ENCODE assay signal across 11 cellular contexts in genomic region chr1:10733967-10734366, GRCh38.
DNase-seq lines count a peak whose midpoint lies in the region; ATAC-seq and TF ChIP-seq lines count a peak whose summit lies in the region.
"Had no signal": no experiment of that assay in that cellular context is flagged by ENCODE, and none has a peak within 500 bp of the region (broad histone marks: within the 10 kb centered on the region; RNA-seq: fewer than 3 reads in every experiment).

No MANE protein-coding gene starts in this region.

- H3K4me1 ChIP-seq in left ventricle myocardium inferior (peaks cover 67% of the 10 kb centered on the region), neural progenitor cell (peaks cover 51% of the 10 kb centered on the region)

- peak overlapping the region; percentile 43 for H3K4me3 Mint-ChIP-seq in neural progenitor cell
- H3K4me3 Mint-ChIP-seq: natural killer cell treated with Interleukin-12 subunit alpha and Interleukin-12 subunit beta and Interleukin-15 and Interleukin-18, amount 100 ng/mL, for 72 hours had no signal

- no peak overlapping the region for H2AFZ ChIP-seq in neural progenitor cell (replicated peaks)

- TF ChIP-seq CTCF in left ventricle myocardium inferior (IDR thresholded peaks at IDR 0.05; ENCODE audit: borderline replicate concordance) (no peak), neural progenitor cell (IDR thresholded peaks at IDR 0.05) (no peak), brain microvascular endothelial cell (IDR thresholded peaks at IDR 0.05; ENCODE audit: low read depth, low read length, missing control alignments) (no peak)

- no peaks in the 10 kb centered on the region for H3K36me3 Mint-ChIP-seq in neural progenitor cell
- H3K36me3 Mint-ChIP-seq: natural killer cell treated with Interleukin-12 subunit alpha and Interleukin-12 subunit beta and Interleukin-15 and Interleukin-18, amount 100 ng/mL, for 72 hours had no signal

- peaks cover 46% of the 10 kb centered on the region for H3F3A ChIP-seq in neural progenitor cell (ENCODE audit: low read depth)

- H3K9me3 ChIP-seq in left ventricle myocardium inferior (replicated peaks) (no peaks in the 10 kb centered on the region), neural progenitor cell (ENCODE audit: low read depth) (no peaks in the 10 kb centered on the region)

- no peaks in the 10 kb centered on the region for H3K79me2 ChIP-seq in neural progenitor cell (ENCODE audit: low read depth)

- peak overlapping the region; percentile 96 for H3K27ac Mint-ChIP-seq in neural progenitor cell
- H3K27ac Mint-ChIP-seq: natural killer cell treated with Interleukin-12 subunit alpha and Interleukin-12 subunit beta and Interleukin-15 and Interleukin-18, amount 100 ng/mL, for 72 hours had no signal

- no peak overlapping the region for H3K9ac ChIP-seq in neural progenitor cell

- peaks cover 5% of the 10 kb centered on the region for H4K20me1 ChIP-seq in neural progenitor cell (ENCODE audit: low read depth)

- H3K4me2 ChIP-seq in neural progenitor cell = peak overlapping the region; percentile 69

- H3K4me3 ChIP-seq in left ventricle myocardium inferior = no peak overlapping the region
- H3K4me3 ChIP-seq in neural progenitor cell = no peak overlapping the region
- H3K4me3 ChIP-seq in brain microvascular endothelial cell (ENCODE audit: low read depth, low read length) = no peak overlapping the region

- intact Hi-C loops in left ventricle myocardium inferior (cut with micrococcal nuclease) (no loop called here), cardiac septum (cut with DNase I) (no loop called here)

- H3K27me3 ChIP-seq in left ventricle myocardium inferior (ENCODE audit: low read depth) = no peaks in the 10 kb centered on the region
- H3K27me3 ChIP-seq in neural progenitor cell = no peaks in the 10 kb centered on the region
- H3K27me3 ChIP-seq in brain microvascular endothelial cell (replicated peaks) = peaks cover 8% of the 10 kb centered on the region

- in situ Hi-C loops in brain microvascular endothelial cell (cut with HindIII; ENCODE audit: low pct_ligation_motif_present, low sequenced_read_pairs) = no loop called here

- H3K36me3 ChIP-seq in left ventricle myocardium inferior (no peaks in the 10 kb centered on the region), neural progenitor cell (no peaks in the 10 kb centered on the region), brain microvascular endothelial cell (replicated peaks) (no peaks in the 10 kb centered on the region)

- no peaks in the 10 kb centered on the region for H3K9me3 Mint-ChIP-seq in neural progenitor cell
- H3K9me3 Mint-ChIP-seq: natural killer cell treated with Interleukin-12 subunit alpha and Interleukin-12 subunit beta and Interleukin-15 and Interleukin-18, amount 100 ng/mL, for 72 hours had no signal

- peaks cover 8% of the 10 kb centered on the region for H3K27me3 Mint-ChIP-seq in neural progenitor cell (ENCODE audit: insufficient read depth, low read depth)
- H3K27me3 Mint-ChIP-seq: natural killer cell treated with Interleukin-12 subunit alpha and Interleukin-12 subunit beta and Interleukin-15 and Interleukin-18, amount 100 ng/mL, for 72 hours had no signal

- ATAC-seq in HG03159 (IDR thresholded peaks at IDR 0.05; ENCODE audit: unreplicated experiment) = no peak

- H3K27ac ChIP-seq in left ventricle myocardium inferior (replicated peaks) (peak overlapping the region; percentile 84), neural progenitor cell (peak overlapping the region; percentile 27), brain microvascular endothelial cell (no peak overlapping the region)

- H3K4me1 Mint-ChIP-seq in neural progenitor cell = peaks cover 75% of the 10 kb centered on the region

- no peak for DNase-seq in left ventricle myocardium inferior
- no peak for DNase-seq in cardiac septum (ENCODE audit: low spot score)
- peak; percentile 74 to 90 for DNase-seq in NCI-H524 (lab: John Stamatoyannopoulos, UW)
- peak; percentile 53 for DNase-seq in neural progenitor cell (ENCODE audit: low spot score)
- DNase-seq in GOT3 (lab: John Stamatoyannopoulos, UW) = no peak
- DNase-seq in DMS53 (lab: John Stamatoyannopoulos, UW) = no peak
- no peak for DNase-seq in brain microvascular endothelial cell
- DNase-seq: COR-L47, dermis blood vessel endothelial cell had no signal

Comparison
In these comparisons a context has a peak if more than half of its experiments do, and no peak if none do; other contexts are left out.
1. DNase-seq: peak in NCI-H524 (2 of 2) and neural progenitor cell (single experiment); none in left ventricle myocardium inferior (single experiment), cardiac septum (single experiment), GOT3 (single experiment), DMS53 (single experiment) and brain microvascular endothelial cell (single experiment).